In genomic region chr17:19447085-19447583, GRCh38 we compare ENCODE assay signal across 9 cellular contexts. TPM values are rescaled to one million over a fixed set of nuclear protein-coding genes. Genes with fewer than 3 reads are reported as not detected.
DNase-seq lines count a peak whose midpoint lies in the region; ATAC-seq and TF ChIP-seq lines count a peak whose summit lies in the region.
"Had no signal": no experiment of that assay in that cellular context is flagged by ENCODE, and none has a peak within 500 bp of the region (broad histone marks: within the 10 kb centered on the region; RNA-seq: fewer than 3 reads in every experiment).

No MANE protein-coding gene starts in this region.

- TF ChIP-seq POLR2A in testis (IDR thresholded peaks at IDR 0.05): no peak

- no peak overlapping the region for H3K4me3 Mint-ChIP-seq in activated naive CD4-positive, alpha-beta T cell treated with anti-CD3 and anti-CD28 coated beads for 36 hours
- H3K4me3 Mint-ChIP-seq: dendritic cell treated with granulocyte-macrophage colony-stimulating factor and Interleukin-4, amounts not matched to agents 40 ng/mL and 50 ng/mL, for 4 days had no signal

- H3K4me1 ChIP-seq in testis: no peaks in the 10 kb centered on the region

- peaks cover 7% of the 10 kb centered on the region for H3K9me3 Mint-ChIP-seq in activated naive CD4-positive, alpha-beta T cell treated with anti-CD3 and anti-CD28 coated beads for 36 hours

- H3K9me3 ChIP-seq in MG63 (no peaks in the 10 kb centered on the region; the same call in 1 of the 2 replicates), testis (no peaks in the 10 kb centered on the region)

- no peaks in the 10 kb centered on the region for H3K27me3 ChIP-seq in MG63
- no peaks in the 10 kb centered on the region for H3K27me3 ChIP-seq in testis

- H3K36me3 Mint-ChIP-seq in activated naive CD4-positive, alpha-beta T cell treated with anti-CD3 and anti-CD28 coated beads for 36 hours (ENCODE audit: low read depth): no peaks in the 10 kb centered on the region

- H3K27ac Mint-ChIP-seq in activated naive CD4-positive, alpha-beta T cell treated with anti-CD3 and anti-CD28 coated beads for 36 hours: no peak overlapping the region

- CTCF ChIA-PET in activated naive CD4-positive, alpha-beta T cell treated with anti-CD3 and anti-CD28 coated beads for 36 hours (lab: Charles Lee): interaction anchor here (0.6 to 7.7 kb wide), 16 partner anchors 9 to 329 kb away, joined by 3 to 85 read pairs (median 3); partner anchors contain the start of genes B9D1 and MAPK7

- TF ChIP-seq CTCF in testis (IDR thresholded peaks at IDR 0.05): peak; percentile 96 to 99 (median 97)

- H3K4me3 ChIP-seq in MG63 (no peak overlapping the region), testis (peak overlapping the region; percentile 3 to 31)

- no peak for ATAC-seq in HG03439 (IDR thresholded peaks at IDR 0.05; ENCODE audit: unreplicated experiment)

- peak overlapping the region in 1 of 2 donors; percentile 65 for H3K27ac ChIP-seq in testis

- in situ Hi-C loops in SK-MEL-5 (cut with HindIII; ENCODE audit: low pct_unique_long_range_greater_than_20kb, low sequenced_read_pairs): no loop called here

- H3K4me1 Mint-ChIP-seq in activated naive CD4-positive, alpha-beta T cell treated with anti-CD3 and anti-CD28 coated beads for 36 hours (ENCODE audit: low read depth): no peaks in the 10 kb centered on the region

- intact Hi-C loops in activated naive CD4-positive, alpha-beta T cell treated with anti-CD3 and anti-CD28 coated beads for 36 hours (cut with micrococcal nuclease): loop anchor here (1.0 to 5.0 kb wide), 3 partner anchors 70 to 320 kb away; partner anchors contain the start of genes B9D1 and MAPK7
- intact Hi-C loops in testis (cut with DNase I; ENCODE audit: low total_unique reads): loop anchor here (5.0 kb wide), 1 partner anchor 85 kb away; the partner anchor contains the start of gene B9D1

- WGBS in testis, 2 donors: 27 to 34% methylated on average over 3 of the region's 3 CpGs

- peaks cover 5% of the 10 kb centered on the region for H3K27me3 Mint-ChIP-seq in activated naive CD4-positive, alpha-beta T cell treated with anti-CD3 and anti-CD28 coated beads for 36 hours (ENCODE audit: low read depth)

- peak; percentile 17 for DNase-seq in DMS153 treated with DMSO at 0.1 percent for 48 hours (lab: John Stamatoyannopoulos, UW; ENCODE audit: unreplicated experiment)
- DNase-seq in MG63: peak; percentile 17
- DNase-seq in SK-MEL-5 (ENCODE audit: low read depth, low spot score): peak; percentile 85
- DNase-seq in activated naive CD4-positive, alpha-beta T cell treated with anti-CD3 and anti-CD28 coated beads for 36 hours: peak; percentile 79
- peak; percentile 65 for DNase-seq in foreskin melanocyte
- DNase-seq in non-pigmented ciliary epithelial cell (ENCODE audit: low read depth): peak; percentile 27
- peak; percentile 88 for DNase-seq in testis

- H3K36me3 ChIP-seq in MG63: no peaks in the 10 kb centered on the region
- H3K36me3 ChIP-seq in testis (ENCODE audit: low read depth, missing control alignments): no peaks in the 10 kb centered on the region

RNA-seq across cellular contexts. Expression of gene RNF112, which starts 36.1 kb away (rescaled TPM):
- total RNA-seq in MG63 (2014; rRNA removed; shearing (Covaris generic); ENCODE audit: low replicate concordance): not detected in 2 replicates
- total RNA-seq in SK-MEL-5 (2014; rRNA removed; shearing (Covaris generic)): not detected in 2 replicates
- polyA plus RNA-seq in SK-MEL-5 (2015; cell fraction: cytosol; rRNA removed): 0.05 TPM in 1 of 2 replicates, not detected in the other
- polyA plus RNA-seq in SK-MEL-5 (2015; cell fraction: nucleus; rRNA removed): not detected in 2 replicates
- total RNA-seq in activated naive CD4-positive, alpha-beta T cell treated with anti-CD3 and anti-CD28 coated beads for 36 hours: under 1 TPM; 0.31 to 0.32 TPM
- 1 to 10 TPM; 2.1 to 8.1 TPM for total RNA-seq in testis
- 4.6 TPM for polyA plus RNA-seq in testis (ENCODE audit: insufficient read depth, low read depth, low replicate concordance)

Comparison
In these comparisons a context has a peak if more than half of its experiments do, and no peak if none do; other contexts are left out.
1. DNase-seq: peak in every context shown above with its lines; median percentile 88 in testis; 85 in SK-MEL-5; 79 in activated naive CD4-positive, alpha-beta T cell treated with anti-CD3 and anti-CD28 coated beads for 36 hours; 65 in foreskin melanocyte; 27 in non-pigmented ciliary epithelial cell; 17 in DMS153 treated with DMSO at 0.1 percent for 48 hours; 17 in MG63.